In the genomic region with DNA sequence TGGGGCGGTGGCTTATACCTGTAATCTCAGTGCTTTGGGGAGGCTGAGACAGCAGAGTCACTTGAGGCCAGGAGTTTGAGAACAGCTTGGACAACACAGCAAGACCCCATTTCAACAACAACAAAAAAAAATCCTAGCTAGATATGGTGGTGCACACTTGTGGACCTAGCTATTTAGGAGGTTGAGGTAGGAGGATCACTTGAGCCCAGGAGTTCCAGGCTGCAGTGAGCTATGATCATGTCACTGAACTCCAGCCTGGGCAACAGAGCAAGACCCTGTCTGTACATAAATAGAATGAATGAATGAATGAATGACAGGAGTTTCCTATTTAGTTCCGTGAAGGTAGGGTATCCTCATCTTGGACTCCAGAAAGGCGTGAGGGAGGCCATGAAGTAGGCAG, we compare ENCODE assay signal across 2 cellular contexts.
TF ChIP-seq lines count a peak whose summit lies in the region.

No MANE protein-coding gene starts in this region.

TF ChIP-seq in H1, 55 proteins besides CTCF, POLR2A, EP300 and RAD21:
- TF ChIP-seq CEBPB (IDR thresholded peaks at IDR 0.05; ENCODE audit: low read depth, low read length), result no peak

TF ChIP-seq in neural cell, 6 proteins besides CTCF, POLR2A, EP300 and RAD21:
- TF ChIP-seq, protein P1, sequence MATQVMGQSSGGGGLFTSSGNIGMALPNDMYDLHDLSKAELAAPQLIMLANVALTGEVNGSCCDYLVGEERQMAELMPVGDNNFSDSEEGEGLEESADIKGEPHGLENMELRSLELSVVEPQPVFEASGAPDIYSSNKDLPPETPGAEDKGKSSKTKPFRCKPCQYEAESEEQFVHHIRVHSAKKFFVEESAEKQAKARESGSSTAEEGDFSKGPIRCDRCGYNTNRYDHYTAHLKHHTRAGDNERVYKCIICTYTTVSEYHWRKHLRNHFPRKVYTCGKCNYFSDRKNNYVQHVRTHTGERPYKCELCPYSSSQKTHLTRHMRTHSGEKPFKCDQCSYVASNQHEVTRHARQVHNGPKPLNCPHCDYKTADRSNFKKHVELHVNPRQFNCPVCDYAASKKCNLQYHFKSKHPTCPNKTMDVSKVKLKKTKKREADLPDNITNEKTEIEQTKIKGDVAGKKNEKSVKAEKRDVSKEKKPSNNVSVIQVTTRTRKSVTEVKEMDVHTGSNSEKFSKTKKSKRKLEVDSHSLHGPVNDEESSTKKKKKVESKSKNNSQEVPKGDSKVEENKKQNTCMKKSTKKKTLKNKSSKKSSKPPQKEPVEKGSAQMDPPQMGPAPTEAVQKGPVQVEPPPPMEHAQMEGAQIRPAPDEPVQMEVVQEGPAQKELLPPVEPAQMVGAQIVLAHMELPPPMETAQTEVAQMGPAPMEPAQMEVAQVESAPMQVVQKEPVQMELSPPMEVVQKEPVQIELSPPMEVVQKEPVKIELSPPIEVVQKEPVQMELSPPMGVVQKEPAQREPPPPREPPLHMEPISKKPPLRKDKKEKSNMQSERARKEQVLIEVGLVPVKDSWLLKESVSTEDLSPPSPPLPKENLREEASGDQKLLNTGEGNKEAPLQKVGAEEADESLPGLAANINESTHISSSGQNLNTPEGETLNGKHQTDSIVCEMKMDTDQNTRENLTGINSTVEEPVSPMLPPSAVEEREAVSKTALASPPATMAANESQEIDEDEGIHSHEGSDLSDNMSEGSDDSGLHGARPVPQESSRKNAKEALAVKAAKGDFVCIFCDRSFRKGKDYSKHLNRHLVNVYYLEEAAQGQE (IDR thresholded peaks at IDR 0.05; ENCODE audit: borderline replicate concordance), result no peak
- no peak for TF ChIP-seq TAF1 (IDR thresholded peaks at IDR 0.05; ENCODE audit: low read depth)
- no peak for TF ChIP-seq SMC3 (conservative IDR thresholded peaks at IDR 0.05; ENCODE audit: poor library complexity)
- TF ChIP-seq POLR2AphosphoS5 (IDR thresholded peaks at IDR 0.05), result no peak
- no peak for TF ChIP-seq MXI1 (conservative IDR thresholded peaks at IDR 0.05; ENCODE audit: poor library complexity, severe bottlenecking)
- no peak for TF ChIP-seq EZH2 (IDR thresholded peaks at IDR 0.05; ENCODE audit: borderline replicate concordance, insufficient read depth, low read length, poor library complexity, severe bottlenecking)
TF ChIP-seq in neural cell: peak in this region for 0.
